ENCODE assay signal across 23 cellular contexts in genomic region chr5:145969714-145970092, GRCh38. TPM values are rescaled to one million over a fixed set of nuclear protein-coding genes. Genes with fewer than 3 reads are reported as not detected.
A peak's percentile ranks its signal among the peaks of the same experiment; 100 is the strongest.
DNase-seq lines count a peak whose midpoint lies in the region; ATAC-seq, FAIRE-seq and TF ChIP-seq lines count a peak whose summit lies in the region.
"Had no signal": no experiment of that assay in that cellular context is flagged by ENCODE, and none has a peak within 500 bp of the region (broad histone marks: within the 10 kb centered on the region; RNA-seq: fewer than 3 reads in every experiment).

No MANE protein-coding gene starts in this region.

- TF ChIP-seq RAD21 in HepG2 (CRISPR knock-in tag; IDR thresholded peaks at IDR 0.05) = no peak

- POLR2A ChIA-PET in HepG2 (lab: Yijun Ruan, JAX) = interaction anchor here (1.0 to 1.5 kb wide), 3 partner anchors 10 to 24 kb away, joined by 4 to 5 read pairs (median 4); no protein-coding TSS in a partner anchor

- H3K4me1 ChIP-seq in right lobe of liver (peaks cover 0 to 30% (median 12%) of the 10 kb centered on the region in 4 donors), HepG2 (ENCODE audit: insufficient read depth, low read length) (peaks cover 49% of the 10 kb centered on the region)
- H3K4me1 ChIP-seq: BLaER1 treated with 17β-estradiol and CSF1 and Interleukin-3, amounts not matched to agents 10 nM and 100 nM had no signal

- no peak for DNase-seq in right lobe of liver
- no peak for DNase-seq in HepG2 (ENCODE audit: low spot score)
- peak; percentile 23 for DNase-seq in bronchial epithelial cell (ENCODE audit: low read depth)
- no peak for DNase-seq in left lobe of liver (ENCODE audit: low spot score)
- DNase-seq in mucosa of gallbladder (ENCODE audit: low spot score) = no peak
- DNase-seq in activated T-helper 1 cell treated with anti-CD3 and anti-CD28 coated beads, Interleukin-12 subunit alpha, Interleukin-12 subunit beta, Interleukin-2, Interleukin-4 antibody, amounts not matched to agents 30 ng/mL and 10 ng/mL and 1 ng/mL, durations not matched to agents 14 hours and 24 hours and 36 hours (ENCODE audit: low spot score) = no peak
- DNase-seq: AML-193; Caco-2; Calu3; CD4-positive, alpha-beta T cell; CD8-positive, alpha-beta T cell; DMS79 treated with DMSO at 0.1 percent for 48 hours; GF-D8 had no signal

- TF ChIP-seq EP300 in HepG2 (IDR thresholded peaks at IDR 0.05; ENCODE audit: low read depth in 2 of 2, low read length in 2 of 2) = no peak
- no peak for TF ChIP-seq EP300 in HepG2 (CRISPR knock-in tag; IDR thresholded peaks at IDR 0.05; ENCODE audit: borderline replicate concordance)

- 14% methylated on average over 2 of the region's 2 CpGs for WGBS in right lobe of liver (ENCODE audit: insufficient coverage, low coverage, low lambda C conversion rate, missing lambda C conversion rate)
- 93% methylated on average over 2 of the region's 2 CpGs for WGBS in HepG2 (ENCODE audit: low lambda C conversion rate)

- H3K27me3 Mint-ChIP-seq in activated T-helper 1 cell treated with anti-CD3 and anti-CD28 coated beads, Interleukin-12 subunit alpha, Interleukin-12 subunit beta, Interleukin-2, Interleukin-4 antibody, amounts not matched to agents 30 ng/mL and 10 ng/mL and 1 ng/mL, durations not matched to agents 14 hours and 24 hours and 36 hours (ENCODE audit: insufficient read depth) = peaks cover 7% of the 10 kb centered on the region
- H3K27me3 Mint-ChIP-seq: CD4-positive, alpha-beta T cell had no signal

- ATAC-seq in right lobe of liver (peak in 1 of 4 donors; percentile 10), HepG2 (no peak), left lobe of liver (peak; percentile 4), GM21390 (IDR thresholded peaks at IDR 0.05; ENCODE audit: unreplicated experiment) (no peak)
- ATAC-seq: A549; CD8-positive, alpha-beta T cell had no signal

- peaks cover 11% of the 10 kb centered on the region for H3K9me3 Mint-ChIP-seq in activated T-helper 1 cell treated with anti-CD3 and anti-CD28 coated beads, Interleukin-12 subunit alpha, Interleukin-12 subunit beta, Interleukin-2, Interleukin-4 antibody, amounts not matched to agents 30 ng/mL and 10 ng/mL and 1 ng/mL, durations not matched to agents 14 hours and 24 hours and 36 hours
- H3K9me3 Mint-ChIP-seq: CD4-positive, alpha-beta T cell; CD8-positive, alpha-beta T cell had no signal

- H3K36me3 ChIP-seq in right lobe of liver (no peaks in the 10 kb centered on the region), HepG2 (replicated peaks in 1 of 2; ENCODE audit: control insufficient read depth in 1 of 2, insufficient read depth in 2 of 2, low read length in 2 of 2) (no peaks in the 10 kb centered on the region), bronchial epithelial cell (ENCODE audit: control insufficient read depth, insufficient read depth, low read length) (peaks cover 2% of the 10 kb centered on the region)
- H3K36me3 ChIP-seq: BLaER1 treated with 17β-estradiol and CSF1 and Interleukin-3, amounts not matched to agents 10 nM and 100 nM had no signal

- no peaks in the 10 kb centered on the region for H3K9me3 ChIP-seq in right lobe of liver
- no peaks in the 10 kb centered on the region for H3K9me3 ChIP-seq in HepG2 (ENCODE audit: low read length)
- H3K9me3 ChIP-seq: A549, Caco-2 had no signal

- H3K79me2 ChIP-seq in HepG2 (ENCODE audit: insufficient read depth, low read length) = no peaks in the 10 kb centered on the region

- no peaks in the 10 kb centered on the region for H4K20me1 ChIP-seq in HepG2 (ENCODE audit: insufficient read depth, low read length)
- H4K20me1 ChIP-seq: BLaER1 treated with 17β-estradiol and CSF1 and Interleukin-3, amounts not matched to agents 10 nM and 100 nM had no signal

- H3K9ac ChIP-seq in HepG2 (ENCODE audit: insufficient read depth, low read depth, low read length) = no peak overlapping the region
- H3K9ac ChIP-seq: BLaER1 treated with 17β-estradiol and CSF1 and Interleukin-3, amounts not matched to agents 10 nM and 100 nM had no signal

- H3K27ac ChIP-seq in right lobe of liver = peak overlapping the region in 2 of 3 donors; percentile 46 to 64
- no peak overlapping the region for H3K27ac ChIP-seq in HepG2 (ENCODE audit: extremely low read length, insufficient read depth, low read length)
- H3K27ac ChIP-seq: 22Rv1; A549; BLaER1 treated with 17β-estradiol and CSF1 and Interleukin-3, amounts not matched to agents 10 nM and 100 nM; C4-2B had no signal

- H3K4me3 Mint-ChIP-seq in activated T-helper 1 cell treated with anti-CD3 and anti-CD28 coated beads, Interleukin-12 subunit alpha, Interleukin-12 subunit beta, Interleukin-2, Interleukin-4 antibody, amounts not matched to agents 30 ng/mL and 10 ng/mL and 1 ng/mL, durations not matched to agents 14 hours and 24 hours and 36 hours = no peak overlapping the region
- H3K4me3 Mint-ChIP-seq: B cell; CD4-positive, alpha-beta T cell; CD8-positive, alpha-beta T cell had no signal

- FAIRE-seq in HepG2 (lab: Jason Lieb, UNC) (no peak), bronchial epithelial cell (lab: Jason Lieb, UNC) (no peak)
- FAIRE-seq: A549, D721Med, G401.6, GM12891, GM19239 had no signal

- H3K27ac Mint-ChIP-seq in activated T-helper 1 cell treated with anti-CD3 and anti-CD28 coated beads, Interleukin-12 subunit alpha, Interleukin-12 subunit beta, Interleukin-2, Interleukin-4 antibody, amounts not matched to agents 30 ng/mL and 10 ng/mL and 1 ng/mL, durations not matched to agents 14 hours and 24 hours and 36 hours = no peak overlapping the region
- H3K27ac Mint-ChIP-seq: B cell; CD4-positive, alpha-beta T cell; CD8-positive, alpha-beta T cell had no signal

- no peak for TF ChIP-seq CTCF in right lobe of liver (IDR thresholded peaks at IDR 0.05)
- no peak for TF ChIP-seq CTCF in HepG2 (CRISPR knock-in tag; IDR thresholded peaks at IDR 0.05)
- TF ChIP-seq CTCF in bronchial epithelial cell (IDR thresholded peaks at IDR 0.05; ENCODE audit: insufficient read depth, low read length, severe bottlenecking) = no peak

- intact Hi-C loops in right lobe of liver (cut with DNase I) = no loop called here
- intact Hi-C loops in HepG2 (cut with micrococcal nuclease; ENCODE audit: unreplicated experiment) = loop anchor here (2.0 to 10.0 kb wide), 2 partner anchors 33 to 115 kb away; partner anchors contain the start of gene SH3RF2
- intact Hi-C loops in activated T-helper 1 cell treated with anti-CD3 and anti-CD28 coated beads, Interleukin-12 subunit alpha, Interleukin-12 subunit beta, Interleukin-2, Interleukin-4 antibody, amounts not matched to agents 30 ng/mL and 10 ng/mL and 1 ng/mL, durations not matched to agents 14 hours and 24 hours and 36 hours (cut with micrococcal nuclease) = no loop called here

- H3K4me2 ChIP-seq in HepG2 (ENCODE audit: low read depth, low read length) = no peak overlapping the region
- H3K4me2 ChIP-seq: BLaER1 treated with 17β-estradiol and CSF1 and Interleukin-3, amounts not matched to agents 10 nM and 100 nM had no signal

- H3K27me3 ChIP-seq in right lobe of liver (no peaks in the 10 kb centered on the region), HepG2 (ENCODE audit: control insufficient read depth in 1 of 2, insufficient read depth in 2 of 2, low read length in 2 of 2) (no peaks in the 10 kb centered on the region), bronchial epithelial cell (ENCODE audit: control insufficient read depth, insufficient read depth, low read length) (no peaks in the 10 kb centered on the region)
- H3K27me3 ChIP-seq: BLaER1 treated with 17β-estradiol and CSF1 and Interleukin-3, amounts not matched to agents 10 nM and 100 nM had no signal

- no peaks in the 10 kb centered on the region for H3K36me3 Mint-ChIP-seq in activated T-helper 1 cell treated with anti-CD3 and anti-CD28 coated beads, Interleukin-12 subunit alpha, Interleukin-12 subunit beta, Interleukin-2, Interleukin-4 antibody, amounts not matched to agents 30 ng/mL and 10 ng/mL and 1 ng/mL, durations not matched to agents 14 hours and 24 hours and 36 hours (ENCODE audit: low read depth)
- H3K36me3 Mint-ChIP-seq: CD8-positive, alpha-beta T cell had no signal

- H3K4me1 Mint-ChIP-seq in activated T-helper 1 cell treated with anti-CD3 and anti-CD28 coated beads, Interleukin-12 subunit alpha, Interleukin-12 subunit beta, Interleukin-2, Interleukin-4 antibody, amounts not matched to agents 30 ng/mL and 10 ng/mL and 1 ng/mL, durations not matched to agents 14 hours and 24 hours and 36 hours (ENCODE audit: low read depth) = no peaks in the 10 kb centered on the region
- H3K4me1 Mint-ChIP-seq: B cell had no signal

- H3K4me3 ChIP-seq in right lobe of liver (no peak overlapping the region), HepG2 (replicated peaks in 1 of 3; ENCODE audit: insufficient read depth in 1 of 3, low read depth in 2 of 3, low read length in 3 of 3) (no peak overlapping the region), bronchial epithelial cell (ENCODE audit: low read depth, low read length) (no peak overlapping the region)
- H3K4me3 ChIP-seq: A549; BLaER1 treated with 17β-estradiol and CSF1 and Interleukin-3, amounts not matched to agents 10 nM and 100 nM had no signal

- no TSS peak for BruUV-seq in HepG2 (replicated peaks; lab: Mats Ljungman, UMichigan)

- H2AFZ ChIP-seq in HepG2 (ENCODE audit: low read length) = no peak overlapping the region

- no peak for TF ChIP-seq POLR2A in right lobe of liver (IDR thresholded peaks at IDR 0.05)
- TF ChIP-seq POLR2A in HepG2 (IDR thresholded peaks at IDR 0.05; ENCODE audit: insufficient read depth in 1 of 2, low read depth in 2 of 2, low read length in 2 of 2) = no peak

- in situ Hi-C loops in HepG2 (cut with HindIII; ENCODE audit: extremely low pct_ligation_motif_present, low pct_unique_long_range_greater_than_20kb) = no loop called here

- CTCF ChIA-PET in HepG2 (lab: Yijun Ruan, JAX; ENCODE audit: low intra/inter-chr PET ratio, low total read pairs) = no interaction called here

RNA-seq across cellular contexts. Expression of gene SH3RF2, which starts 33.3 kb away (rescaled TPM):
- total RNA-seq in right lobe of liver = 10 to 100 TPM in 2 of 6 experiments, 1 to 10 TPM in 4; 2.7 to 20.6 (median 5.8) TPM
- 3.1 and 3.7 TPM in 2 replicates for total RNA-seq in HepG2 (2016; rRNA removed; fragmentation: Illumina TruSeq; extraction: Trizol)
- 2.1 and 2.2 TPM in 2 replicates for total RNA-seq in HepG2 (2016; cell fraction: cytosol; rRNA removed; fragmentation: Illumina TruSeq; extraction: Trizol; ENCODE audit: low read depth)
- total RNA-seq in HepG2 (2016; cell fraction: insoluble cytoplasmic fraction; rRNA removed; fragmentation: Illumina TruSeq; extraction: Trizol) = 2.6 and 3.8 TPM in 2 replicates
- total RNA-seq in HepG2 (2016; cell fraction: membrane; rRNA removed; fragmentation: Illumina TruSeq; extraction: Trizol) = 2.4 and 3.8 TPM in 2 replicates
- total RNA-seq in HepG2 (2016; cell fraction: nucleus; rRNA removed; fragmentation: Illumina TruSeq; extraction: Trizol) = 7.9 and 8.9 TPM in 2 replicates
- polyA plus RNA-seq in HepG2 (2011; rRNA removed) = 2.6 and 2.8 TPM in 2 replicates
- 1.7 and 2.1 TPM in 2 replicates for polyA plus RNA-seq in HepG2 (2011; cell fraction: cytosol; rRNA removed)
- 4.9 and 6.9 TPM in 2 replicates for polyA plus RNA-seq in HepG2 (2011; cell fraction: nucleus; rRNA removed)
- polyA plus RNA-seq in HepG2 (2012) = 1.7 and 2.5 TPM in 2 replicates
- 0.76 and 1.0 TPM in 2 replicates for polyA plus RNA-seq in HepG2 (2016; cell fraction: cytosol; fragmentation: Illumina TruSeq; extraction: Trizol; ENCODE audit: low read depth)
- 2.7 and 3.7 TPM in 2 replicates for polyA plus RNA-seq in HepG2 (2016; cell fraction: insoluble cytoplasmic fraction; fragmentation: Illumina TruSeq; extraction: Trizol; ENCODE audit: low read depth)
- 1.4 and 1.7 TPM in 2 replicates for polyA plus RNA-seq in HepG2 (2016; cell fraction: membrane; fragmentation: Illumina TruSeq; extraction: Trizol; ENCODE audit: low read depth)
- 11.0 and 12.4 TPM in 2 replicates for polyA plus RNA-seq in HepG2 (2016; cell fraction: nucleus; fragmentation: Illumina TruSeq; extraction: Trizol; ENCODE audit: insufficient read depth, low read depth)
- polyA minus RNA-seq in HepG2 (2011; rRNA and poly(A)+ RNA removed; ENCODE audit: low replicate concordance) = 4.5 and 13.0 TPM in 2 replicates
- polyA minus RNA-seq in HepG2 (2011; cell fraction: cytosol; rRNA and poly(A)+ RNA removed) = 2.0 and 2.5 TPM in 2 replicates
- 8.4 and 9.1 TPM in 2 replicates for polyA minus RNA-seq in HepG2 (2011; cell fraction: nucleus; rRNA and poly(A)+ RNA removed)
- total RNA-seq in bronchial epithelial cell = 3.7 and 6.3 TPM in 2 replicates
- total RNA-seq in left lobe of liver = 18.0 TPM
- 106 TPM for total RNA-seq in mucosa of gallbladder
- total RNA-seq in activated T-helper 1 cell treated with anti-CD3 and anti-CD28 coated beads, Interleukin-12 subunit alpha, Interleukin-12 subunit beta, Interleukin-2, Interleukin-4 antibody, amounts not matched to agents 30 ng/mL and 10 ng/mL and 1 ng/mL, durations not matched to agents 14 hours and 24 hours and 36 hours = 0.18 TPM in 1 of 2 replicates, not detected in the other
- total RNA-seq: B cell; CD8-positive, alpha-beta T cell had no signal
